In the genomic region with DNA sequence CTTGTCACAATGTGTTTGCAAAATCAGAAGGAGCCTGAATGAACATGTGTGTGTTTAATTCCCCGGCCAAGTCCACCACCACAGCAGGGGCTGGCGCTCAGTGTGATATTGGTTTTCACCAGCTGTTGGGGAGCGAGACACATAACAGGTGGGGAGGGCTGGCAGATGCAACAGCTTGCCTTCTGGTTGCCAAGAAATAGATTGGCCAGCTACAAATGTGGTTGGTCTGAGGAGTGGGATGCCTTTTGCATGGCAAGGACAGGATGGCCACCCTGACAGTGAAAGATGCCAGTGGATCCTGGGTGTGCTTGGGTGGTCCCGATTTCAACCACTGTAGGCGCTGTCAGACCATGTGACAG, we compare ENCODE assay signal across 24 cellular contexts.
DNase-seq lines count a peak whose midpoint lies in the region; ATAC-seq, FAIRE-seq and TF ChIP-seq lines count a peak whose summit lies in the region.
"Had no signal": no experiment of that assay in that cellular context is flagged by ENCODE, and none has a peak within 500 bp of the region (broad histone marks: within the 10 kb centered on the region; RNA-seq: fewer than 3 reads in every experiment).

No MANE protein-coding gene starts in this region.

- ATAC-seq in HG03378 (IDR thresholded peaks at IDR 0.05; ENCODE audit: unreplicated experiment) (no peak), T-cell (replicated peaks in 1 of 4) (no peak)
- ATAC-seq: activated CD8-positive, alpha-beta T cell treated with anti-CD3 and anti-CD28 coated beads, Interleukin-2, amount 10 ng/mL, durations not matched to agents 7 days and 5 days; body of pancreas; heart right ventricle; left lobe of liver; Panc1 had no signal

- H3K9me3 ChIP-seq in hepatocyte (ENCODE audit: low read depth) (no peaks in the 10 kb centered on the region), HAP-1 (no peaks in the 10 kb centered on the region)
- H3K9me3 ChIP-seq: body of pancreas, heart right ventricle, upper lobe of left lung had no signal

- H3K9me3 Mint-ChIP-seq in T-cell, result peaks cover 3 to 19% (median 7%) of the 10 kb centered on the region in 3 donors

- 80% methylated on average over 5 of the region's 5 CpGs for WGBS in hepatocyte (ENCODE audit: low lambda C conversion rate, missing lambda C conversion rate)

- no peaks in the 10 kb centered on the region for H3K4me1 Mint-ChIP-seq in T-cell
- H3K4me1 Mint-ChIP-seq: B cell, naive B cell had no signal

- no peaks in the 10 kb centered on the region for H3K79me2 ChIP-seq in hepatocyte

- H3K27ac ChIP-seq in hepatocyte, result peak overlapping the region; percentile 23
- H3K27ac ChIP-seq: body of pancreas, epithelial cell of prostate, heart right ventricle, upper lobe of left lung had no signal

- in situ Hi-C loops in HAP-1 (cut with MboI; ENCODE audit: low sequenced_read_pairs), result no loop called here

- no peak overlapping the region for H3K4me3 ChIP-seq in hepatocyte
- H3K4me3 ChIP-seq in HAP-1, result no peak overlapping the region
- H3K4me3 ChIP-seq: body of pancreas, heart right ventricle, upper lobe of left lung had no signal

- no peak overlapping the region for H3K27ac Mint-ChIP-seq in T-cell
- H3K27ac Mint-ChIP-seq: activated CD8-positive, alpha-beta T cell treated with anti-CD3 and anti-CD28 coated beads, Interleukin-2, amount 10 ng/mL, durations not matched to agents 7 days and 5 days; B cell; naive B cell had no signal

- peak; percentile 71 for DNase-seq in COR-L47 (lab: John Stamatoyannopoulos, UW)
- peak; percentile 69 for DNase-seq in NCI-H1694 (lab: John Stamatoyannopoulos, UW)
- peak; percentile 30 for DNase-seq in NCI-H524 treated with DMSO at 0.1 percent for 48 hours (lab: John Stamatoyannopoulos, UW)
- no peak for DNase-seq in hepatocyte (ENCODE audit: low spot score)
- DNase-seq in HAP-1 (ENCODE audit: low spot score in 2 of 2), result no peak
- DNase-seq in D721Med (ENCODE audit: insufficient read length, low spot score), result no peak
- DNase-seq in T-cell, result no peak
- DNase-seq: activated CD4-positive, CD25-positive, alpha-beta regulatory T cell treated with anti-CD3 and anti-CD28 coated beads, Interleukin-2, amount 50 U/mL, for 72 hours; activated CD8-positive, alpha-beta T cell treated with anti-CD3 and anti-CD28 coated beads, Interleukin-2, amount 10 ng/mL, durations not matched to agents 7 days and 5 days; activated gamma-delta T cell; body of pancreas; DMS79 treated with DMSO at 0.1 percent for 48 hours; GOT3; heart right ventricle; mesenchymal stem cell; naive B cell; T-helper 1 cell; upper lobe of left lung had no signal

- H3K4me2 ChIP-seq in hepatocyte, result peak overlapping the region; percentile 9

- TF ChIP-seq CTCF in hepatocyte (IDR thresholded peaks at IDR 0.05; ENCODE audit: poor library complexity) (no peak), D721Med (IDR thresholded peaks at IDR 0.05; ENCODE audit: insufficient read depth, missing control alignments) (no peak)

- FAIRE-seq in D721Med (lab: Jason Lieb, UNC), result no peak
- FAIRE-seq: TTC549 had no signal

- no peaks in the 10 kb centered on the region for H4K20me1 ChIP-seq in hepatocyte (ENCODE audit: insufficient read depth, poor library complexity, severe bottlenecking)

- H3K36me3 Mint-ChIP-seq in T-cell, result no peaks in the 10 kb centered on the region
- H3K36me3 Mint-ChIP-seq: naive B cell had no signal

- no peaks in the 10 kb centered on the region for H3K27me3 ChIP-seq in hepatocyte
- no peaks in the 10 kb centered on the region for H3K27me3 ChIP-seq in HAP-1 (ENCODE audit: low read depth)
- H3K27me3 ChIP-seq: body of pancreas, upper lobe of left lung had no signal

- no peaks in the 10 kb centered on the region for H3K9me2 ChIP-seq in hepatocyte (replicated peaks; ENCODE audit: insufficient read depth)

- POLR2A ChIA-PET in T-cell (lab: Charles Lee), result no interaction called here

- no peak overlapping the region for H3K4me3 Mint-ChIP-seq in T-cell
- H3K4me3 Mint-ChIP-seq: activated CD8-positive, alpha-beta T cell treated with anti-CD3 and anti-CD28 coated beads, Interleukin-2, amount 10 ng/mL, durations not matched to agents 7 days and 5 days; B cell; naive B cell had no signal

- H3K36me3 ChIP-seq in hepatocyte (replicated peaks; ENCODE audit: insufficient read depth, low read depth) (no peaks in the 10 kb centered on the region), HAP-1 (replicated peaks) (no peaks in the 10 kb centered on the region)
- H3K36me3 ChIP-seq: heart right ventricle, upper lobe of left lung had no signal

- no peak overlapping the region for H2AFZ ChIP-seq in hepatocyte

- H3K4me1 ChIP-seq in hepatocyte (ENCODE audit: insufficient read depth) (peaks cover 12% of the 10 kb centered on the region), HAP-1 (no peaks in the 10 kb centered on the region)
- H3K4me1 ChIP-seq: body of pancreas, upper lobe of left lung had no signal

- H3K27me3 Mint-ChIP-seq in T-cell, result no peaks in the 10 kb centered on the region
- H3K27me3 Mint-ChIP-seq: B cell had no signal

- CTCF ChIA-PET in T-cell (lab: Charles Lee), result no interaction called here

Comparison
In these comparisons a context has a peak if more than half of its experiments do, and no peak if none do; other contexts are left out.
1. DNase-seq: peak in COR-L47 (single experiment), NCI-H1694 (single experiment) and NCI-H524 treated with DMSO at 0.1 percent for 48 hours (single experiment); none in hepatocyte (single experiment), HAP-1 (0 of 2), D721Med (single experiment) and T-cell (0 of 34).